In the genomic region with DNA sequence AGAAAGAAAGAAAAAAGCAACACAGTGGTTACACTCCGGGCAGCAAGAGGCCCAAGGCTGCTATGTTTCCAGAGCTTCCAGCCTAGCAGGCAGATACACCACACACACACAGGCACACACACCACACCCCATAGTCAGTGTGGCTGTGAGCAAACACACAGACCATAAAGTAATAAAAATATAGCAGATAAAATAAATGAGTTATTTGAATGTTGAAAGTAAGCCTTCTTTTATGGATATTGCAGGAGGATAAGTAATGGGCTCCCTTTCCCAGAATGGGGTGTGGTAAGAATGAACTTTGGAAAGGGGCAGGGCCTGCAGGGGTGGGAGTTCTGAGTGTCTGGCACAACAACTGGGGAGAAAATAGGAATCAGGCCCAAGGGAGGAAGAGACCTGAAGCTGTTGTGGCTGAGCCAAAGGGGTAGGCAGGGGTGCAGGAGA, we compare ENCODE assay signal across 1 cellular context.
TF ChIP-seq lines count a peak whose summit lies in the region.

No MANE protein-coding gene starts in this region.

TF ChIP-seq in HepG2, 621 proteins besides CTCF, POLR2A, EP300 and RAD21 (continued from another document and continues in another):
- TF ChIP-seq, protein P1, sequence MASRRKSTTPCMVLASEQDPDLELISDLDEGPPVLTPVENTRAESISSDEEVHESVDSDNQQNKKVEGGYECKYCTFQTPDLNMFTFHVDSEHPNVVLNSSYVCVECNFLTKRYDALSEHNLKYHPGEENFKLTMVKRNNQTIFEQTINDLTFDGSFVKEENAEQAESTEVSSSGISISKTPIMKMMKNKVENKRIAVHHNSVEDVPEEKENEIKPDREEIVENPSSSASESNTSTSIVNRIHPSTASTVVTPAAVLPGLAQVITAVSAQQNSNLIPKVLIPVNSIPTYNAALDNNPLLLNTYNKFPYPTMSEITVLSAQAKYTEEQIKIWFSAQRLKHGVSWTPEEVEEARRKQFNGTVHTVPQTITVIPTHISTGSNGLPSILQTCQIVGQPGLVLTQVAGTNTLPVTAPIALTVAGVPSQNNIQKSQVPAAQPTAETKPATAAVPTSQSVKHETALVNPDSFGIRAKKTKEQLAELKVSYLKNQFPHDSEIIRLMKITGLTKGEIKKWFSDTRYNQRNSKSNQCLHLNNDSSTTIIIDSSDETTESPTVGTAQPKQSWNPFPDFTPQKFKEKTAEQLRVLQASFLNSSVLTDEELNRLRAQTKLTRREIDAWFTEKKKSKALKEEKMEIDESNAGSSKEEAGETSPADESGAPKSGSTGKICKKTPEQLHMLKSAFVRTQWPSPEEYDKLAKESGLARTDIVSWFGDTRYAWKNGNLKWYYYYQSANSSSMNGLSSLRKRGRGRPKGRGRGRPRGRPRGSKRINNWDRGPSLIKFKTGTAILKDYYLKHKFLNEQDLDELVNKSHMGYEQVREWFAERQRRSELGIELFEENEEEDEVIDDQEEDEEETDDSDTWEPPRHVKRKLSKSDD (CRISPR knock-in tag; IDR thresholded peaks at IDR 0.05; ENCODE audit: low read depth) = no peak
- TF ChIP-seq ZBTB8A (CRISPR knock-in tag; IDR thresholded peaks at IDR 0.05; ENCODE audit: borderline replicate concordance, low read depth) (no peak), SOX13 (IDR thresholded peaks at IDR 0.05) (no peak), SOX13 (CRISPR knock-in tag; conservative IDR thresholded peaks at IDR 0.05 in 1 of 2, IDR thresholded peaks at IDR 0.05 in 1 of 2) (0 out of 4 replicates have a peak, but pooled peaks of 1 of the 2 experiments have one; percentile 6), KLF16 (CRISPR knock-in tag; IDR thresholded peaks at IDR 0.05) (no peak; a peak in 1 of 4 replicates), ZSCAN25 (CRISPR knock-in tag; IDR thresholded peaks at IDR 0.05) (peak; percentile 62; the same call in 1 of the 2 replicates), KLF12 (CRISPR knock-in tag; IDR thresholded peaks at IDR 0.05; ENCODE audit: borderline replicate concordance) (peak; percentile 60; the same call in 1 of the 2 replicates), SMARCE1 (IDR thresholded peaks at IDR 0.05; ENCODE audit: borderline replicate concordance) (no peak), ZNF276 (CRISPR knock-in tag; IDR thresholded peaks at IDR 0.05; ENCODE audit: low read depth) (no peak), CENPX (CRISPR knock-in tag; IDR thresholded peaks at IDR 0.05) (no peak), ZNF317 (CRISPR knock-in tag; IDR thresholded peaks at IDR 0.05) (no peak), REST (IDR thresholded peaks at IDR 0.05; ENCODE audit: borderline replicate concordance in 1 of 2, low read depth in 1 of 2, low read length in 2 of 2) (no peak), MLX (CRISPR knock-in tag; IDR thresholded peaks at IDR 0.05) (0 out of 2 replicates have a peak, but pooled peaks have one; percentile 26), FOXP1 (IDR thresholded peaks at IDR 0.05) (no peak), FOXP1 (CRISPR knock-in tag; IDR thresholded peaks at IDR 0.05) (peak; percentile 38; the same call in 1 of the 2 replicates), HNRNPK (IDR thresholded peaks at IDR 0.05; ENCODE audit: low read depth, low read length, poor library complexity, severe bottlenecking) (no peak), ZMAT3 (CRISPR knock-in tag; conservative IDR thresholded peaks at IDR 0.05) (no peak), U2AF1 (optimal IDR thresholded peaks at IDR 0.05; ENCODE audit: low read depth, low read length) (no peak), HIVEP1 (CRISPR knock-in tag; IDR thresholded peaks at IDR 0.05) (no peak), SNAPC2 (CRISPR knock-in tag; IDR thresholded peaks at IDR 0.05) (no peak), ESRRA (CRISPR knock-in tag; IDR thresholded peaks at IDR 0.05; ENCODE audit: low read depth) (no peak), ZNF451 (CRISPR knock-in tag; IDR thresholded peaks at IDR 0.05) (no peak), ZNF703 (CRISPR knock-in tag; IDR thresholded peaks at IDR 0.05; ENCODE audit: borderline replicate concordance) (no peak), ZNF350 (CRISPR knock-in tag; IDR thresholded peaks at IDR 0.05; ENCODE audit: borderline replicate concordance, low read depth) (no peak), NFIB (CRISPR knock-in tag; IDR thresholded peaks at IDR 0.05; ENCODE audit: borderline replicate concordance) (no peak), SAP130 (CRISPR knock-in tag; IDR thresholded peaks at IDR 0.05; ENCODE audit: low read depth) (peak; percentile 50; the same call in 1 of the 2 replicates), ZFY (CRISPR knock-in tag; IDR thresholded peaks at IDR 0.05) (peak; percentile 47), TRIM24 (CRISPR knock-in tag; IDR thresholded peaks at IDR 0.05) (no peak), ZNF142 (CRISPR knock-in tag; IDR thresholded peaks at IDR 0.05) (no peak)
- TF ChIP-seq, protein P2, sequence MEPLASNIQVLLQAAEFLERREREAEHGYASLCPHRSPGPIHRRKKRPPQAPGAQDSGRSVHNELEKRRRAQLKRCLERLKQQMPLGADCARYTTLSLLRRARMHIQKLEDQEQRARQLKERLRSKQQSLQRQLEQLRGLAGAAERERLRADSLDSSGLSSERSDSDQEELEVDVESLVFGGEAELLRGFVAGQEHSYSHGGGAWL (CRISPR knock-in tag; IDR thresholded peaks at IDR 0.05) = no peak
- TF ChIP-seq, protein P3, sequence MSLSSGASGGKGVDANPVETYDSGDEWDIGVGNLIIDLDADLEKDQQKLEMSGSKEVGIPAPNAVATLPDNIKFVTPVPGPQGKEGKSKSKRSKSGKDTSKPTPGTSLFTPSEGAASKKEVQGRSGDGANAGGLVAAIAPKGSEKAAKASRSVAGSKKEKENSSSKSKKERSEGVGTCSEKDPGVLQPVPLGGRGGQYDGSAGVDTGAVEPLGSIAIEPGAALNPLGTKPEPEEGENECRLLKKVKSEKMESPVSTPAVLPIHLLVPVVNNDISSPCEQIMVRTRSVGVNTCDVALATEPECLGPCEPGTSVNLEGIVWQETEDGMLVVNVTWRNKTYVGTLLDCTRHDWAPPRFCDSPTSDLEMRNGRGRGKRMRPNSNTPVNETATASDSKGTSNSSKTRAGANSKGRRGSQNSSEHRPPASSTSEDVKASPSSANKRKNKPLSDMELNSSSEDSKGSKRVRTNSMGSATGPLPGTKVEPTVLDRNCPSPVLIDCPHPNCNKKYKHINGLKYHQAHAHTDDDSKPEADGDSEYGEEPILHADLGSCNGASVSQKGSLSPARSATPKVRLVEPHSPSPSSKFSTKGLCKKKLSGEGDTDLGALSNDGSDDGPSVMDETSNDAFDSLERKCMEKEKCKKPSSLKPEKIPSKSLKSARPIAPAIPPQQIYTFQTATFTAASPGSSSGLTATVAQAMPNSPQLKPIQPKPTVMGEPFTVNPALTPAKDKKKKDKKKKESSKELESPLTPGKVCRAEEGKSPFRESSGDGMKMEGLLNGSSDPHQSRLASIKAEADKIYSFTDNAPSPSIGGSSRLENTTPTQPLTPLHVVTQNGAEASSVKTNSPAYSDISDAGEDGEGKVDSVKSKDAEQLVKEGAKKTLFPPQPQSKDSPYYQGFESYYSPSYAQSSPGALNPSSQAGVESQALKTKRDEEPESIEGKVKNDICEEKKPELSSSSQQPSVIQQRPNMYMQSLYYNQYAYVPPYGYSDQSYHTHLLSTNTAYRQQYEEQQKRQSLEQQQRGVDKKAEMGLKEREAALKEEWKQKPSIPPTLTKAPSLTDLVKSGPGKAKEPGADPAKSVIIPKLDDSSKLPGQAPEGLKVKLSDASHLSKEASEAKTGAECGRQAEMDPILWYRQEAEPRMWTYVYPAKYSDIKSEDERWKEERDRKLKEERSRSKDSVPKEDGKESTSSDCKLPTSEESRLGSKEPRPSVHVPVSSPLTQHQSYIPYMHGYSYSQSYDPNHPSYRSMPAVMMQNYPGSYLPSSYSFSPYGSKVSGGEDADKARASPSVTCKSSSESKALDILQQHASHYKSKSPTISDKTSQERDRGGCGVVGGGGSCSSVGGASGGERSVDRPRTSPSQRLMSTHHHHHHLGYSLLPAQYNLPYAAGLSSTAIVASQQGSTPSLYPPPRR (CRISPR knock-in tag; IDR thresholded peaks at IDR 0.05; ENCODE audit: borderline replicate concordance) = no peak
- TF ChIP-seq, protein P4, sequence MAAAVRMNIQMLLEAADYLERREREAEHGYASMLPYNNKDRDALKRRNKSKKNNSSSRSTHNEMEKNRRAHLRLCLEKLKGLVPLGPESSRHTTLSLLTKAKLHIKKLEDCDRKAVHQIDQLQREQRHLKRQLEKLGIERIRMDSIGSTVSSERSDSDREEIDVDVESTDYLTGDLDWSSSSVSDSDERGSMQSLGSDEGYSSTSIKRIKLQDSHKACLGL (CRISPR knock-in tag; IDR thresholded peaks at IDR 0.05) = no peak
